In genomic region chr22:50299724-50300619, GRCh38 we compare ENCODE assay signal across 8 cellular contexts. TPM values are rescaled to one million over a fixed set of nuclear protein-coding genes. Genes with fewer than 3 reads are reported as not detected.
DNase-seq lines count a peak whose midpoint lies in the region; ATAC-seq and TF ChIP-seq lines count a peak whose summit lies in the region.
"Had no signal": no experiment of that assay in that cellular context is flagged by ENCODE, and none has a peak within 500 bp of the region (broad histone marks: within the 10 kb centered on the region; RNA-seq: fewer than 3 reads in every experiment).

No MANE protein-coding gene starts in this region.

- ATAC-seq in GM18502 (IDR thresholded peaks at IDR 0.05; ENCODE audit: poor library complexity, unreplicated experiment) (no peak), GM19455 (IDR thresholded peaks at IDR 0.05; ENCODE audit: unreplicated experiment) (no peak), HG03460 (IDR thresholded peaks at IDR 0.05; ENCODE audit: unreplicated experiment) (no peak)

- intact Hi-C loops in tibial artery (cut with DNase I; ENCODE audit: low total_unique reads) = loop anchor here (10.0 kb wide), 1 partner anchor 335 kb away; the partner anchor contains the start of gene PIM3

- peak overlapping the region; percentile 36 for H3K4me3 ChIP-seq in ectodermal cell (ENCODE audit: insufficient read depth, low read depth, low read length)
- H3K4me3 ChIP-seq in liver (ENCODE audit: low read depth in 1 of 3, low read length in 3 of 3) = peak overlapping the region in 2 of 3 donors; percentile 56 to 84
- H3K4me3 ChIP-seq in tibial artery = peak overlapping the region; percentile 46 to 47

- TF ChIP-seq CTCF in liver (IDR thresholded peaks at IDR 0.05; ENCODE audit: low read depth, low read length, missing input control) (no peak), tibial artery (IDR thresholded peaks at IDR 0.05) (no peak)

- H3K9me3 ChIP-seq in ectodermal cell (ENCODE audit: control insufficient read depth, low read length) = no peaks in the 10 kb centered on the region
- no peaks in the 10 kb centered on the region for H3K9me3 ChIP-seq in liver (ENCODE audit: control insufficient read depth in 4 of 4, low read length in 3 of 4)
- H3K9me3 ChIP-seq in tibial artery = no peaks in the 10 kb centered on the region

- H3K4me1 ChIP-seq in ectodermal cell (ENCODE audit: control insufficient read depth, insufficient read depth, low read length) = peaks cover 34% of the 10 kb centered on the region
- H3K4me1 ChIP-seq in liver (ENCODE audit: control insufficient read depth in 4 of 4, insufficient read depth in 4 of 4, low read length in 3 of 4) = peaks cover 49 to 92% (median 76%) of the 10 kb centered on the region in 4 donors
- peaks cover 24 to 100% (median 91%) of the 10 kb centered on the region in 4 donors for H3K4me1 ChIP-seq in tibial artery

- peak; percentile 99 for DNase-seq in HuH-7.5 (ENCODE audit: low spot score)
- DNase-seq in tibial artery = no peak
- DNase-seq: activated CD4-positive, alpha-beta T cell treated with anti-CD3 and anti-CD28 coated beads for 48 hours had no signal

- peaks cover 10% of the 10 kb centered on the region for H3K27me3 ChIP-seq in ectodermal cell (ENCODE audit: control insufficient read depth, insufficient read depth, low read length, poor library complexity, severe bottlenecking)
- no peaks in the 10 kb centered on the region for H3K27me3 ChIP-seq in liver (ENCODE audit: control insufficient read depth in 4 of 4, insufficient read depth in 4 of 4, low read length in 3 of 4)
- no peaks in the 10 kb centered on the region for H3K27me3 ChIP-seq in tibial artery

- peak in 1 of 2 donors; percentile 42 for TF ChIP-seq RAD21 in liver (IDR thresholded peaks at IDR 0.05)

- no peaks in the 10 kb centered on the region for H3K36me3 ChIP-seq in ectodermal cell (ENCODE audit: control insufficient read depth, insufficient read depth, low read length)
- H3K36me3 ChIP-seq in liver (ENCODE audit: control insufficient read depth in 4 of 4, insufficient read depth in 3 of 4, low read depth in 1 of 4, low read length in 3 of 4) = no peaks in the 10 kb centered on the region
- H3K36me3 ChIP-seq in tibial artery = peaks cover 0 to 5% (median 0%) of the 10 kb centered on the region in 3 donors

- no peak overlapping the region for H3K9ac ChIP-seq in liver (ENCODE audit: low read depth in 1 of 2, low read length in 2 of 2)

- WGBS in ectodermal cell, 2 experiments = 3 to 4% methylated on average over 99 of the region's 99 CpGs
- 11% methylated on average over 99 of the region's 99 CpGs for WGBS in liver

- H3K27ac ChIP-seq in ectodermal cell (ENCODE audit: insufficient read depth, low read depth, low read length, poor library complexity, severe bottlenecking) = no peak overlapping the region
- peak overlapping the region; percentile 68 to 78 for H3K27ac ChIP-seq in liver (ENCODE audit: low read depth in 1 of 2, low read length in 2 of 2)
- peak overlapping the region; percentile 92 to 95 for H3K27ac ChIP-seq in tibial artery

TF ChIP-seq in liver, 16 proteins besides CTCF, POLR2A, EP300 and RAD21:
- no peak for TF ChIP-seq FOXA2 (IDR thresholded peaks at IDR 0.05)
- peak; percentile 80 for TF ChIP-seq NR2F2 (IDR thresholded peaks at IDR 0.05)
- TF ChIP-seq EGR1 (IDR thresholded peaks at IDR 0.05; ENCODE audit: low read depth in 2 of 2) = peak in 1 of 2 donors; percentile 63
- TF ChIP-seq ATF3 (IDR thresholded peaks at IDR 0.05) = no peak
- TF ChIP-seq RXRA (IDR thresholded peaks at IDR 0.05) = peak; percentile 89 to 90
- peak; percentile 72 for TF ChIP-seq REST (IDR thresholded peaks at IDR 0.05)
- TF ChIP-seq HNF4A (conservative IDR thresholded peaks at IDR 0.05) = peak; percentile 99
- peak; percentile 63 for TF ChIP-seq FOXA1 (IDR thresholded peaks at IDR 0.05)
- TF ChIP-seq YY1 (IDR thresholded peaks at IDR 0.05) = peak; percentile 78
- TF ChIP-seq HNF4G (IDR thresholded peaks at IDR 0.05) = peak; percentile 100
- TF ChIP-seq ZBTB33 (IDR thresholded peaks at IDR 0.05) = no peak
- peak in 1 of 2 donors; percentile 24 for TF ChIP-seq GABPA (IDR thresholded peaks at IDR 0.05 in 1 of 2, conservative IDR thresholded peaks at IDR 0.05 in 1 of 2)
- peak; percentile 61 for TF ChIP-seq MAX (IDR thresholded peaks at IDR 0.05)
- peak; percentile 90 for TF ChIP-seq SP1 (IDR thresholded peaks at IDR 0.05)
- TF ChIP-seq TAF1 (conservative IDR thresholded peaks at IDR 0.05) = no peak
- TF ChIP-seq JUND (IDR thresholded peaks at IDR 0.05) = peak in 1 of 2 donors; percentile 53

RNA-seq across cellular contexts. Expression of gene PLXNB2, which starts 7.5 kb away (rescaled TPM):
- polyA plus RNA-seq in ectodermal cell (2013, experiment 1 of 4) = 127 TPM
- polyA plus RNA-seq in ectodermal cell (2013, experiment 2 of 4) = 139 TPM
- 102 TPM for polyA plus RNA-seq in ectodermal cell (2013, experiment 3 of 4)
- polyA plus RNA-seq in ectodermal cell (2013, experiment 4 of 4) = 101 TPM
- total RNA-seq in liver = 10 to 100 TPM; 28.8 to 95.7 TPM
- 10 to 100 TPM; 60.1 to 87.8 TPM for polyA plus RNA-seq in liver

RNA-seq across cellular contexts. Expression of gene DENND6B, which starts 26.8 kb away (rescaled TPM):
- polyA plus RNA-seq in ectodermal cell (2013, experiment 1 of 4) = 15.7 TPM
- polyA plus RNA-seq in ectodermal cell (2013, experiment 2 of 4) = 16.1 TPM
- polyA plus RNA-seq in ectodermal cell (2013, experiment 3 of 4) = 13.9 TPM
- 14.5 TPM for polyA plus RNA-seq in ectodermal cell (2013, experiment 4 of 4)
- 1 to 10 TPM; 1.1 to 1.2 TPM for total RNA-seq in liver
- 1 to 10 TPM in 1 of 2 donors, under 1 TPM in 1; 0.86 to 1.0 TPM for polyA plus RNA-seq in liver

RNA-seq across cellular contexts. Expression of gene MAPK11, which starts 29.8 kb away (rescaled TPM):
- 2.2 TPM for polyA plus RNA-seq in ectodermal cell (2013, experiment 1 of 4)
- polyA plus RNA-seq in ectodermal cell (2013, experiment 2 of 4) = 2.1 TPM
- polyA plus RNA-seq in ectodermal cell (2013, experiment 3 of 4) = 2.6 TPM
- polyA plus RNA-seq in ectodermal cell (2013, experiment 4 of 4) = 3.1 TPM
- total RNA-seq in liver = 1 to 10 TPM in 1 of 2 donors, under 1 TPM in 1; 0.65 to 1.2 TPM
- 1 to 10 TPM in 1 of 2 donors, under 1 TPM in 1; 0.83 to 2.0 TPM for polyA plus RNA-seq in liver

RNA-seq across cellular contexts. Expression of gene MAPK12, which starts 38.5 kb away (rescaled TPM):
- 27.0 TPM for polyA plus RNA-seq in ectodermal cell (2013, experiment 1 of 4)
- 28.0 TPM for polyA plus RNA-seq in ectodermal cell (2013, experiment 2 of 4)
- polyA plus RNA-seq in ectodermal cell (2013, experiment 3 of 4) = 22.2 TPM
- 21.6 TPM for polyA plus RNA-seq in ectodermal cell (2013, experiment 4 of 4)
- total RNA-seq in liver = 1 to 10 TPM; 2.3 to 2.8 TPM
- polyA plus RNA-seq in liver = 1 to 10 TPM in 1 of 2 donors, under 1 TPM in 1; 0.83 to 1.5 TPM

RNA-seq across cellular contexts. Expression of gene PPP6R2, which starts 43.2 kb away (rescaled TPM):
- 53.1 TPM for polyA plus RNA-seq in ectodermal cell (2013, experiment 1 of 4)
- polyA plus RNA-seq in ectodermal cell (2013, experiment 2 of 4) = 55.9 TPM
- polyA plus RNA-seq in ectodermal cell (2013, experiment 3 of 4) = 44.8 TPM
- polyA plus RNA-seq in ectodermal cell (2013, experiment 4 of 4) = 48.2 TPM
- total RNA-seq in liver = 100 to 1,000 TPM in 1 of 2 donors, 10 to 100 TPM in 1; 51.7 to 117 TPM
- polyA plus RNA-seq in liver = 10 to 100 TPM; 28.8 to 42.6 TPM
